Comparison of ENCODE assay signal across 8 cellular contexts in genomic region chrX:104523858-104524257, GRCh38.
"Had no signal": no experiment of that assay in that cellular context is flagged by ENCODE, and none has a peak within 500 bp of the region (broad histone marks: within the 10 kb centered on the region; RNA-seq: fewer than 3 reads in every experiment).

No MANE protein-coding gene starts in this region.

- ATAC-seq: GM12878 had no signal

- FAIRE-seq: G401.6, GM12878, GM12891, GM12892, GM18507, GM19239 had no signal

- H3K4me3 ChIP-seq: GM12878 had no signal

- DNase-seq: GDM1, GF-D8 had no signal
